Comparison of ENCODE assay signal across 8 cellular contexts in the genomic region with DNA sequence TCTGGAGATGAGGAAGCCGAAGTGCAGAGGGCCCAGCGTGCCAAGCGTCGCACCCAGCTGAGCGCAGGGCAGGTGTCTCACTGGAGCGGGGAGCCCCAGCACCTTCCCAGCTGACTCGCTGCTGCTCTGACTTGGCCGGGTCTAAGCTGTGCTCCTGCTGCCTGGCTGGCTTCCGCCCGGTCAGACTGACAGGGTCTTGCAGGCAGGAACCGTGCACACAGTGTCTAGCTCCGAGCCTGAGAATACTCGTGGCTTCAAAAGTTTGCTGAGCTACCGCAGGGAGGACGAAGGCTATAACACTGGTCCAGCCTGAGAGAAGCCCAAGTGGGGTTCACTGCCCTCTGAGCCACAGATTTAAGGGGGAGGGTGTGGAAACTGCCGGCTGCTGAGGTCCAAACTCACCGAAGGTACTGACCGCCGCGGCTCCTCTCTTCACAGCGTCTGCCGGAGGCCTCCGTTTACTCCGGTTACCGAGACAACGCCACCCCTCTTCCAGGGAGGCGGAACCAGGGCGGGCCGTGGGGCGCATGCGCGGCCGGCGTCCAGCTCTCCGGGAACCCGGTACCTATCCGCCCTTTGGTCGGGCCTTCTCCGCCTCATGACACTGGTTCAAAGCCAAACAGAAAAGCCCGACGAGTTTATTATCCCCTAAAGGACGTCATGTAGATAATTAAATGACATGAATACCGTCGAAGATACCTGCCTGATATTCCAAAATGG.
DNase-seq lines count a peak whose midpoint lies in the region; ATAC-seq and TF ChIP-seq lines count a peak whose summit lies in the region.

A gene with protein sequence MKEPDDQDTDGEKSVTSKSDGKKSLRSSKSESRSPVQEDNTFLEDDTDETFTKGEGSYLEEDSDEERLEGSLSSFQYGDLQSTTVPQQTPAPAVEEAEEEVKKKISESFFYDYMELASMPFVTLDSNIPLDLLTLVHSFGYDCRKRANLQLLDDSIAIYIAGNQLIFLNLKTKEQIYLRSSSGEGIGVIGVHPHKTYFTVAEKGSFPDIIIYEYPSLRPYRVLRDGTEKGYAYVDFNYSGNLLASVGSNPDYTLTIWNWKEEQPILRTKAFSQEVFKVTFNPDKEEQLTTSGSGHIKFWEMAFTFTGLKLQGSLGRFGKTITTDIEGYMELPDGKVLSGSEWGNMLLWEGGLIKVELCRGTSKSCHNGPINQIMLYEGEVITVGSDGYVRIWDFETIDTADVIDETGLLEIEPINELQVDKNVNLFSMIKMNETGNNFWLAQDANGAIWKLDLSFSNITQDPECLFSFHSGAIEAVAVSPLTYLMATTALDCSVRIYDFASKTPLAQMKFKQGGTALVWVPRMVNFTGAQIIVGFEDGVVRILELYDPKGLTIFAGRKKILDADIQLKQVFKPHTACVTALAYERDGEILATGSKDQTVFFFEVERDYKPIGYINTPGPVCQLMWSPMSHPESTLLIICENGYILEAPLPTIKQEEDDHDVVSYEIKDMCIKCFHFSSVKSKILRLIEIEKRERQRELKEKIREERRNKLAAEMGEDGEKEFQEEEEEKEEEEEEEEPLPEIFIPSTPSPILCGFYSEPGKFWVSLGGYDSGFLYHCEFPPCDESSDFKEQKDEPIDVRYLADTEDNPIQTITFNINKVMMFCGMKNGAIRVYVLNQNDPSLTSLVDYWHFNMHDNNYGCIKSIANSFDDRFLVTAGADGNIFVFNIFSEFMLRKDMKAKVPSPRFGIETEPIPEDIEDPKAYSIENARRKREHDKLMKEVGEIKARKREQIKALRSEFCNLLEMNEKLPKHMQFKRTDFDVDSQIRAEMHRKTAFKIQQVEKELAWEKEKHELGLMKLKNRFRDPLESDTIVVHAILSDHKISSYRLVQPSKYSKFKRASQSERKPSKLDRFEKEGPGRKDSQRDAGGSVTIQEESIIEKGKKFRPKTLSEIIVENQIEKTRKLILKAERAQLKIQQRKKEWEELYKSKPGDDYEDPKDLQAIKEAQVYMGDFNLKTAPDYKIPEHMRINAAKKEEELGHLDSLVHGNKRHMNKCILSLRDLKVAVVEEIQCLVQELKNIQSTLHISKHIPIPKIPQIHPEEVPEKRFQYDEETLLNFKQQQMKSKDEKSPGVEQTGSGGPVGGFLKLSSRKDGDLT (N-terminal part only) (minus strand): TSS at position 443 of the 720 bp plus-strand sequence. CDS start 7,829 bp downstream, outside the sequence.

- no peaks in the 10 kb centered on the region for H3K9me3 ChIP-seq in muscle layer of duodenum (ENCODE audit: control insufficient read depth in 1 of 2, low read length in 2 of 2)

- H3K27ac ChIP-seq in muscle layer of duodenum (ENCODE audit: low read length) = no peak within 1 kb of the TSS

- H3K27me3 ChIP-seq in muscle layer of duodenum (ENCODE audit: low read depth, low read length) = no peaks in the 10 kb centered on the region

- H3K4me1 ChIP-seq in muscle layer of duodenum (ENCODE audit: control insufficient read depth in 1 of 2, insufficient read depth in 2 of 2, low read length in 2 of 2) = no peaks in the 10 kb centered on the region

- H3K4me3 ChIP-seq in fibroblast of mammary gland (ENCODE audit: control insufficient read depth, low read depth, low read length) (peak within 1 kb of the TSS; percentile 47), muscle layer of duodenum (ENCODE audit: low read depth in 1 of 2, low read length in 2 of 2) (peak within 1 kb of the TSS; percentile 54 to 63)

- ATAC-seq in HG02884 (IDR thresholded peaks at IDR 0.05; ENCODE audit: unreplicated experiment) (peak; percentile 74), HG03095 (IDR thresholded peaks at IDR 0.05; ENCODE audit: unreplicated experiment) (no peak), HG02623 (IDR thresholded peaks at IDR 0.05; ENCODE audit: unreplicated experiment) (no peak)

- peak; percentile 35 for DNase-seq in activated T-helper 1 cell treated with Interleukin-2 at 50 U/mL for 16 hours (ENCODE audit: low read depth)
- peak; percentile 63 for DNase-seq in fibroblast of mammary gland (ENCODE audit: low read depth)
- DNase-seq in stimulated activated CD8-positive, alpha-beta memory T cell treated with anti-CD3 and anti-CD28 coated beads, Interleukin-4, amount 100 ng/mL, for 24 hours (ENCODE audit: low read depth) = peak; percentile 45
- DNase-seq in NCI-H526 (lab: John Stamatoyannopoulos, UW) = no peak

- no peak for TF ChIP-seq CTCF in fibroblast of mammary gland (conservative IDR thresholded peaks at IDR 0.05; ENCODE audit: control insufficient read depth, insufficient read depth, low read depth, low read length)

- H3K36me3 ChIP-seq in muscle layer of duodenum (ENCODE audit: control insufficient read depth in 1 of 2, insufficient read depth in 2 of 2, low read length in 2 of 2) = peaks cover 6% of the 10 kb centered on the region in 2 donors

Comparison
In these comparisons a context has a peak if more than half of its experiments do, and no peak if none do; other contexts are left out.
1. DNase-seq: peak in activated T-helper 1 cell treated with Interleukin-2 at 50 U/mL for 16 hours (single experiment), fibroblast of mammary gland (single experiment) and stimulated activated CD8-positive, alpha-beta memory T cell treated with anti-CD3 and anti-CD28 coated beads, Interleukin-4, amount 100 ng/mL, for 24 hours (single experiment); none in NCI-H526 (0 of 2).